In genomic region chr9:109447329-109448076, GRCh38 we compare ENCODE assay signal across 17 cellular contexts. TPM values are rescaled to one million over a fixed set of nuclear protein-coding genes. Genes with fewer than 3 reads are reported as not detected.
DNase-seq lines count a peak whose midpoint lies in the region; ATAC-seq, FAIRE-seq and TF ChIP-seq lines count a peak whose summit lies in the region.
"Had no signal": no experiment of that assay in that cellular context is flagged by ENCODE, and none has a peak within 500 bp of the region (broad histone marks: within the 10 kb centered on the region; RNA-seq: fewer than 3 reads in every experiment).

No MANE protein-coding gene starts in this region.

- peak; percentile 72 for FAIRE-seq in GM12891 (lab: Jason Lieb, UNC)

- H3K9me3 Mint-ChIP-seq in activated naive CD8-positive, alpha-beta T cell treated with anti-CD3 and anti-CD28 coated beads for 36 hours = no peaks in the 10 kb centered on the region
- H3K9me3 Mint-ChIP-seq: CD4-positive, alpha-beta T cell; nephron progenitor cell had no signal

- H3K36me3 ChIP-seq in KOPT-K1 (ENCODE audit: insufficient read depth, low read length) (no peaks in the 10 kb centered on the region), esophagus squamous epithelium (peaks cover 0 to 30% (median 0%) of the 10 kb centered on the region in 3 donors), testis (ENCODE audit: low read depth, missing control alignments) (no peaks in the 10 kb centered on the region)
- H3K36me3 ChIP-seq: adrenal gland had no signal

- H3K9me3 ChIP-seq in KOPT-K1 (ENCODE audit: insufficient read depth, low read length, poor library complexity, severe bottlenecking) = no peaks in the 10 kb centered on the region
- H3K9me3 ChIP-seq in esophagus squamous epithelium = no peaks in the 10 kb centered on the region
- H3K9me3 ChIP-seq in testis = no peaks in the 10 kb centered on the region
- H3K9me3 ChIP-seq: adrenal gland, right lobe of liver had no signal

- no peak overlapping the region for H3K4me3 ChIP-seq in esophagus squamous epithelium
- H3K4me3 ChIP-seq in testis = no peak overlapping the region
- H3K4me3 ChIP-seq: adrenal gland, PC-9, right lobe of liver had no signal

- WGBS in esophagus squamous epithelium, 2 donors = 61 to 92% methylated on average over 6 of the region's 6 CpGs
- WGBS in testis, 2 donors = 93 to 94% methylated on average over 6 of the region's 6 CpGs

- no peak for ATAC-seq in HG03571 (IDR thresholded peaks at IDR 0.05; ENCODE audit: unreplicated experiment)
- ATAC-seq: right lobe of liver had no signal

- no peaks in the 10 kb centered on the region for H3K36me3 Mint-ChIP-seq in activated naive CD8-positive, alpha-beta T cell treated with anti-CD3 and anti-CD28 coated beads for 36 hours

- TF ChIP-seq POLR2A in GM12891 (IDR thresholded peaks at IDR 0.05; ENCODE audit: low read depth, low read length) (no peak), esophagus squamous epithelium (IDR thresholded peaks at IDR 0.05) (no peak), testis (IDR thresholded peaks at IDR 0.05) (no peak)

- H3K27ac ChIP-seq in KOPT-K1 (ENCODE audit: low read depth, low read length, poor library complexity, severe bottlenecking) (peak overlapping the region; percentile 65), esophagus squamous epithelium (no peak overlapping the region), testis (no peak overlapping the region)
- H3K27ac ChIP-seq: adrenal gland, PC-9, right lobe of liver had no signal

- H3K27me3 ChIP-seq in esophagus squamous epithelium (peaks cover 0 to 9% (median 0%) of the 10 kb centered on the region in 4 donors), testis (no peaks in the 10 kb centered on the region)
- H3K27me3 ChIP-seq: adrenal gland, right lobe of liver had no signal

- peaks cover 24% of the 10 kb centered on the region for H3K27me3 Mint-ChIP-seq in activated naive CD8-positive, alpha-beta T cell treated with anti-CD3 and anti-CD28 coated beads for 36 hours
- H3K27me3 Mint-ChIP-seq: CD4-positive, alpha-beta T cell had no signal

- peak overlapping the region; percentile 9 for H3K4me3 Mint-ChIP-seq in activated naive CD8-positive, alpha-beta T cell treated with anti-CD3 and anti-CD28 coated beads for 36 hours
- H3K4me3 Mint-ChIP-seq: CD4-positive, alpha-beta T cell; nephron progenitor cell had no signal

- TF ChIP-seq CTCF in esophagus squamous epithelium (IDR thresholded peaks at IDR 0.05) = no peak
- TF ChIP-seq CTCF in testis (IDR thresholded peaks at IDR 0.05) = no peak

- intact Hi-C loops in esophagus squamous epithelium (cut with DNase I) (loop anchor here (10.0 kb wide), 1 partner anchor 77 kb away; no protein-coding TSS in a partner anchor), testis (cut with DNase I; ENCODE audit: low total_unique reads) (no loop called here)

- peaks cover 16% of the 10 kb centered on the region for H3K4me1 Mint-ChIP-seq in activated naive CD8-positive, alpha-beta T cell treated with anti-CD3 and anti-CD28 coated beads for 36 hours

- H3K27ac Mint-ChIP-seq in activated naive CD8-positive, alpha-beta T cell treated with anti-CD3 and anti-CD28 coated beads for 36 hours = peak overlapping the region; percentile 65
- H3K27ac Mint-ChIP-seq: CD4-positive, alpha-beta T cell; nephron progenitor cell had no signal

- H3K4me1 ChIP-seq in esophagus squamous epithelium (peaks cover 0 to 28% (median 4%) of the 10 kb centered on the region in 3 donors), testis (no peaks in the 10 kb centered on the region)
- H3K4me1 ChIP-seq: adrenal gland, right lobe of liver had no signal

- no peak for DNase-seq in GM12891 (ENCODE audit: insufficient read length, low spot score)
- no peak for DNase-seq in activated naive CD8-positive, alpha-beta T cell treated with anti-CD3 and anti-CD28 coated beads for 36 hours
- DNase-seq in occipital lobe (lab: John Stamatoyannopoulos, UW) = peak; percentile 73
- no peak for DNase-seq in HCEC 1CT
- DNase-seq in esophagus squamous epithelium (lab: John Stamatoyannopoulos, UW) = no peak
- DNase-seq in testis = no peak
- DNase-seq: activated CD8-positive, alpha-beta memory T cell treated with anti-CD3 and anti-CD28 coated beads for 24 hours; adrenal gland; CD4-positive, alpha-beta T cell; cortex of kidney; H7; NCI-H1417; nephron progenitor cell; PC-9; right lobe of liver had no signal

TF ChIP-seq in GM12891, 5 proteins besides CTCF, POLR2A, EP300 and RAD21:
- no peak for TF ChIP-seq POU2F2 (IDR thresholded peaks at IDR 0.05; ENCODE audit: low read depth, low read length)
- TF ChIP-seq PAX5 (IDR thresholded peaks at IDR 0.05; ENCODE audit: insufficient read depth, low read length, severe bottlenecking) = no peak
- TF ChIP-seq TAF1 (IDR thresholded peaks at IDR 0.05; ENCODE audit: low read depth, low read length) = no peak
- no peak for TF ChIP-seq SPI1 (IDR thresholded peaks at IDR 0.05; ENCODE audit: low read depth, low read length)
- no peak for TF ChIP-seq POLR2AphosphoS5 (IDR thresholded peaks at IDR 0.05; ENCODE audit: low read depth, low read length)

RNA-seq across cellular contexts. Expression of gene PTPN3, which starts 50.6 kb away (rescaled TPM):
- 0.46 TPM for polyA plus RNA-seq in GM12891 (2012; ENCODE audit: low read depth, missing spikeins)
- total RNA-seq in activated naive CD8-positive, alpha-beta T cell treated with anti-CD3 and anti-CD28 coated beads for 36 hours = 1 to 10 TPM; 1.2 to 1.4 TPM
- 5.3 TPM for total RNA-seq in occipital lobe
- 10 to 100 TPM; 11.8 to 21.6 (median 14.1) TPM for total RNA-seq in esophagus squamous epithelium
- 1 to 10 TPM; 7.0 to 8.1 TPM for total RNA-seq in testis
- polyA plus RNA-seq in testis (ENCODE audit: insufficient read depth, low read depth, low replicate concordance) = 6.6 TPM
- total RNA-seq: CD4-positive, alpha-beta T cell had no signal
